Comparison of ENCODE assay signal across 25 cellular contexts in the genomic region with DNA sequence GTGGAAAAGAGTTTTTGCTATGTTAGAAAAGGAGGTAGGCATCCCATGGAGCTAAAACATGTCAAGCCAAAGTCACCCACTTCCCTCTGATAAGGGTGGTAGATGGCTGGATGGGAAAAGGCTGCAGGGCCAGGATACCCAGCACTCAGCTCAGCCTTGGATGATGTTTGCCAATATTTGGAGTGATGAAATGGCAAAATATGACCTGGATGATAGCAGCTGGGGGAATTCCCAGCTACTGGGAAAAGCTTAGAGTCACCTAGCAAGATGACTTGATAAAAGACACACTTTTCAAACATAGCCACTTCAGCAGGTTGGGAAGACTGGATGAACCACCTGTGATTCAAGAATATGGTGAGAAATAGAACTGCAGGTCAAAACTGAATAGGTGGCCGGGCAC. TPM values are rescaled to one million over a fixed set of nuclear protein-coding genes. Genes with fewer than 3 reads are reported as not detected.
DNase-seq lines count a peak whose midpoint lies in the region; ATAC-seq, FAIRE-seq and TF ChIP-seq lines count a peak whose summit lies in the region.
"Had no signal": no experiment of that assay in that cellular context is flagged by ENCODE, and none has a peak within 500 bp of the region (broad histone marks: within the 10 kb centered on the region; RNA-seq: fewer than 3 reads in every experiment).

No MANE protein-coding gene starts in this region.

- H3K27me3 ChIP-seq in heart left ventricle, result peaks cover 0 to 56% (median 0%) of the 10 kb centered on the region in 9 donors
- H3K27me3 ChIP-seq in astrocyte (ENCODE audit: insufficient read depth, low read length), result no peaks in the 10 kb centered on the region
- H3K27me3 ChIP-seq in subcutaneous abdominal adipose tissue (ENCODE audit: control insufficient read depth in 5 of 5, insufficient read depth in 4 of 5, low read length in 5 of 5), result peaks cover 0 to 6% (median 0%) of the 10 kb centered on the region in 5 donors
- H3K27me3 ChIP-seq in thyroid gland, result no peaks in the 10 kb centered on the region
- H3K27me3 ChIP-seq: MG63 had no signal

- no peak for DNase-seq in heart left ventricle
- DNase-seq in Right ventricle myocardium superior, result no peak
- no peak for DNase-seq in astrocyte (ENCODE audit: low read depth)
- peak; percentile 56 for DNase-seq in fibroblast of the aortic adventitia (ENCODE audit: low read depth)
- DNase-seq in amniotic stem cell (lab: John Stamatoyannopoulos, UW), result no peak
- no peak for DNase-seq in thyroid gland
- no peak for DNase-seq in NCI-H2081 (lab: John Stamatoyannopoulos, UW)
- DNase-seq: activated CD4-positive, alpha-beta memory T cell treated with anti-CD3 and anti-CD28 coated beads, Interleukin-2, amount 10 ng/mL, durations not matched to agents 7 days and 5 days; activated T-cell treated with anti-CD3 and anti-CD28 coated beads, Interleukin-2, amount 50 U/mL, for 24 hours; caudate nucleus; CD8-positive, alpha-beta memory T cell; DND-41; endodermal cell; MG63; NCI-H187; NCI-H510A; stimulated activated naive CD8-positive, alpha-beta T cell treated with anti-CD3 and anti-CD28 coated beads, Interleukin-15, Interleukin-2, amounts not matched to agents 100 U/mL and 50 U/mL, for 24 hours; WERI-Rb-1 had no signal

- H3K9me3 ChIP-seq in heart left ventricle (no peaks in the 10 kb centered on the region), astrocyte (ENCODE audit: insufficient read depth, low read depth, low read length) (no peaks in the 10 kb centered on the region), subcutaneous abdominal adipose tissue (ENCODE audit: control insufficient read depth in 5 of 5, low read length in 5 of 5) (no peaks in the 10 kb centered on the region), thyroid gland (no peaks in the 10 kb centered on the region)
- H3K9me3 ChIP-seq: MG63 had no signal

- H3K27ac ChIP-seq in heart left ventricle (peak overlapping the region in 10 of 12 donors; percentile 20 to 75 (median 50)), astrocyte (ENCODE audit: low read depth, low read length) (no peak overlapping the region), subcutaneous abdominal adipose tissue (ENCODE audit: low read depth, low read length) (peak overlapping the region; percentile 55), thyroid gland (peak overlapping the region in 1 of 3 donors; percentile 30)
- H3K27ac ChIP-seq: WERI-Rb-1 had no signal

- peaks cover 10% of the 10 kb centered on the region for H3K4me1 Mint-ChIP-seq in astrocyte (ENCODE audit: low read depth, unreplicated experiment)
- H3K4me1 Mint-ChIP-seq: activated CD4-positive, alpha-beta memory T cell treated with anti-CD3 and anti-CD28 coated beads, Interleukin-2, amount 10 ng/mL, durations not matched to agents 7 days and 5 days; CD8-positive, alpha-beta memory T cell had no signal

- no peak for TF ChIP-seq CTCF in heart left ventricle (IDR thresholded peaks at IDR 0.05)
- no peak for TF ChIP-seq CTCF in astrocyte (IDR thresholded peaks at IDR 0.05; ENCODE audit: insufficient read depth, low read depth, low read length)
- no peak for TF ChIP-seq CTCF in fibroblast of the aortic adventitia (IDR thresholded peaks at IDR 0.05; ENCODE audit: insufficient read depth, low read length)
- no peak for TF ChIP-seq CTCF in thyroid gland (IDR thresholded peaks at IDR 0.05)

- H2AFZ ChIP-seq in astrocyte (ENCODE audit: low read depth, low read length), result no peak overlapping the region

- no peaks in the 10 kb centered on the region for H3K9me3 Mint-ChIP-seq in astrocyte (ENCODE audit: unreplicated experiment)
- H3K9me3 Mint-ChIP-seq: activated CD4-positive, alpha-beta memory T cell treated with anti-CD3 and anti-CD28 coated beads, Interleukin-2, amount 10 ng/mL, durations not matched to agents 7 days and 5 days; activated T-cell treated with anti-CD3 and anti-CD28 coated beads, Interleukin-2, amount 50 U/mL, for 24 hours; CD8-positive, alpha-beta memory T cell; endodermal cell; memory B cell; natural killer cell treated with Interleukin-12 subunit alpha and Interleukin-12 subunit beta and Interleukin-15 and Interleukin-18, amount 100 ng/mL, for 72 hours; T-helper 1 cell treated with Interleukin-12 subunit alpha and Interleukin-12 subunit beta and Interleukin-4 antibody, amounts not matched to agents 30 μg/mL and 1 μg/mL, for 36 hours; type B pancreatic cell had no signal

- FAIRE-seq in astrocyte (lab: Jason Lieb, UNC), result no peak

- no peak for ATAC-seq in heart left ventricle
- ATAC-seq in Right ventricle myocardium superior (ENCODE audit: poor library complexity), result no peak
- ATAC-seq: natural killer cell treated with Interleukin-12 subunit alpha and Interleukin-12 subunit beta and Interleukin-15 and Interleukin-18, amount 100 ng/mL, for 72 hours; stimulated activated naive CD8-positive, alpha-beta T cell treated with anti-CD3 and anti-CD28 coated beads, Interleukin-15, Interleukin-2, amounts not matched to agents 100 U/mL and 50 U/mL, for 24 hours had no signal

- H4K20me1 ChIP-seq in astrocyte (ENCODE audit: insufficient read depth, low read length), result no peaks in the 10 kb centered on the region

- H3K36me3 ChIP-seq in heart left ventricle (no peaks in the 10 kb centered on the region), astrocyte (ENCODE audit: insufficient read depth, low read length) (no peaks in the 10 kb centered on the region), subcutaneous abdominal adipose tissue (ENCODE audit: control insufficient read depth in 5 of 5, insufficient read depth in 5 of 5, low read length in 5 of 5) (no peaks in the 10 kb centered on the region), thyroid gland (no peaks in the 10 kb centered on the region)
- H3K36me3 ChIP-seq: MG63, WERI-Rb-1 had no signal

- WGBS in heart left ventricle, 4 donors, result 89 to 97% (median 95%) methylated on average over 1 of the region's 1 CpG
- 89 to 95% methylated on average over 1 of the region's 1 CpG for WGBS in thyroid gland, 2 donors

- peaks cover 5% of the 10 kb centered on the region for H3K79me2 ChIP-seq in astrocyte (ENCODE audit: insufficient read depth, low read length)

- no peak for TF ChIP-seq POLR2A in heart left ventricle (IDR thresholded peaks at IDR 0.05)
- TF ChIP-seq POLR2A in thyroid gland (IDR thresholded peaks at IDR 0.05), result no peak

- H3K27me3 Mint-ChIP-seq in astrocyte (ENCODE audit: low read depth, unreplicated experiment), result peaks cover 14% of the 10 kb centered on the region
- H3K27me3 Mint-ChIP-seq: activated CD4-positive, alpha-beta memory T cell treated with anti-CD3 and anti-CD28 coated beads, Interleukin-2, amount 10 ng/mL, durations not matched to agents 7 days and 5 days; activated naive CD8-positive, alpha-beta T cell had no signal

- H3K4me3 ChIP-seq in heart left ventricle (no peak overlapping the region), astrocyte (ENCODE audit: insufficient read depth, low read depth, low read length) (no peak overlapping the region), fibroblast of the aortic adventitia (ENCODE audit: low read depth, low read length) (no peak overlapping the region), subcutaneous abdominal adipose tissue (ENCODE audit: low read depth in 1 of 5, low read length in 5 of 5) (no peak overlapping the region), thyroid gland (replicated peaks in 1 of 3) (no peak overlapping the region)
- H3K4me3 ChIP-seq: MG63 had no signal

- H3K4me1 ChIP-seq in heart left ventricle, result peaks cover 0 to 39% (median 17%) of the 10 kb centered on the region in 12 donors
- H3K4me1 ChIP-seq in astrocyte (ENCODE audit: insufficient read depth, low read length), result peaks cover 13% of the 10 kb centered on the region
- peaks cover 4 to 46% (median 23%) of the 10 kb centered on the region in 5 donors for H3K4me1 ChIP-seq in subcutaneous abdominal adipose tissue (ENCODE audit: control insufficient read depth in 5 of 5, insufficient read depth in 5 of 5, low read length in 5 of 5)
- peaks cover 0 to 17% of the 10 kb centered on the region in 2 donors for H3K4me1 ChIP-seq in thyroid gland

- H3K9ac ChIP-seq in astrocyte (ENCODE audit: low read length) (no peak overlapping the region), subcutaneous abdominal adipose tissue (ENCODE audit: low read length in 5 of 5) (no peak overlapping the region)

- H3K27ac Mint-ChIP-seq in astrocyte (ENCODE audit: unreplicated experiment), result no peak overlapping the region
- H3K27ac Mint-ChIP-seq: activated CD4-positive, alpha-beta memory T cell treated with anti-CD3 and anti-CD28 coated beads, Interleukin-2, amount 10 ng/mL, durations not matched to agents 7 days and 5 days; activated naive CD8-positive, alpha-beta T cell; activated T-cell treated with anti-CD3 and anti-CD28 coated beads, Interleukin-2, amount 50 U/mL, for 24 hours; CD8-positive, alpha-beta memory T cell; endodermal cell; memory B cell; natural killer cell treated with Interleukin-12 subunit alpha and Interleukin-12 subunit beta and Interleukin-15 and Interleukin-18, amount 100 ng/mL, for 72 hours; T-helper 1 cell treated with Interleukin-12 subunit alpha and Interleukin-12 subunit beta and Interleukin-4 antibody, amounts not matched to agents 30 μg/mL and 1 μg/mL, for 36 hours; type B pancreatic cell had no signal

- intact Hi-C loops in heart left ventricle (cut with DNase I), result loop anchor here in 1 of 10 donors (5.0 kb wide), 1 partner anchor 52 kb away; no protein-coding TSS in a partner anchor
- intact Hi-C loops in Right ventricle myocardium superior (cut with DNase I), result no loop called here
- intact Hi-C loops in thyroid gland (cut with DNase I), result no loop called here

- H3K4me3 Mint-ChIP-seq in astrocyte (ENCODE audit: unreplicated experiment), result no peak overlapping the region
- H3K4me3 Mint-ChIP-seq: activated CD4-positive, alpha-beta memory T cell treated with anti-CD3 and anti-CD28 coated beads, Interleukin-2, amount 10 ng/mL, durations not matched to agents 7 days and 5 days; activated naive CD8-positive, alpha-beta T cell; activated T-cell treated with anti-CD3 and anti-CD28 coated beads, Interleukin-2, amount 50 U/mL, for 24 hours; CD8-positive, alpha-beta memory T cell; endodermal cell; memory B cell; natural killer cell treated with Interleukin-12 subunit alpha and Interleukin-12 subunit beta and Interleukin-15 and Interleukin-18, amount 100 ng/mL, for 72 hours; T-helper 1 cell treated with Interleukin-12 subunit alpha and Interleukin-12 subunit beta and Interleukin-4 antibody, amounts not matched to agents 30 μg/mL and 1 μg/mL, for 36 hours; type B pancreatic cell had no signal

- H3K36me3 Mint-ChIP-seq in astrocyte (ENCODE audit: low read depth, unreplicated experiment), result no peaks in the 10 kb centered on the region
- H3K36me3 Mint-ChIP-seq: activated naive CD8-positive, alpha-beta T cell; CD8-positive, alpha-beta memory T cell; memory B cell; natural killer cell treated with Interleukin-12 subunit alpha and Interleukin-12 subunit beta and Interleukin-15 and Interleukin-18, amount 100 ng/mL, for 72 hours; type B pancreatic cell had no signal

- peak overlapping the region; percentile 57 for H3K4me2 ChIP-seq in astrocyte (ENCODE audit: low read length)

RNA-seq across cellular contexts. Expression of gene RFX8, which starts 10.1 kb away (rescaled TPM):
- total RNA-seq in heart left ventricle (1 to 10 TPM in 2 of 9 donors, under 1 TPM in 2, not detected in 5; 0.17 to 2.0 (median 0.93) TPM), Right ventricle myocardium superior (not detected), astrocyte (not detected in 2 replicates), fibroblast of the aortic adventitia (ENCODE audit: low replicate concordance) (5.3 and 24.1 TPM in 2 replicates), thyroid gland (1 to 10 TPM in 1 of 4 donors, not detected in 3; 1.9 TPM)
- polyA plus RNA-seq in heart left ventricle, result under 1 TPM; 0.12 to 0.50 TPM
- total RNA-seq: A673; CD8-positive, alpha-beta memory T cell; endodermal cell had no signal
- polyA plus RNA-seq: CD8-positive, alpha-beta memory T cell had no signal
